1 cellular context compared by ENCODE assay signal in genomic region chr2:36266536-36267121, GRCh38.
TF ChIP-seq lines count a peak whose summit lies in the region.

No MANE protein-coding gene starts in this region.

TF ChIP-seq in GM23338, 12 proteins besides CTCF, POLR2A, EP300 and RAD21 (continued from another document):
- TF ChIP-seq ZNF462 (CRISPR knock-in tag; IDR thresholded peaks at IDR 0.05) (no peak), JUNB (IDR thresholded peaks at IDR 0.05; ENCODE audit: unreplicated experiment) (no peak), EZH2phosphoT487 (IDR thresholded peaks at IDR 0.05; ENCODE audit: unreplicated experiment) (no peak), STAT1 (IDR thresholded peaks at IDR 0.05; ENCODE audit: unreplicated experiment) (no peak), NANOG (IDR thresholded peaks at IDR 0.05; ENCODE audit: borderline replicate concordance) (no peak), ZNF331 (CRISPR knock-in tag; IDR thresholded peaks at IDR 0.05; ENCODE audit: low read depth) (no peak), EZH2 (IDR thresholded peaks at IDR 0.05; ENCODE audit: low read depth, unreplicated experiment) (no peak)
TF ChIP-seq in GM23338: peak in this region for 0.
